In genomic region chr4:4374388-4375098, GRCh38 we compare ENCODE assay signal across 28 cellular contexts. TPM values are rescaled to one million over a fixed set of nuclear protein-coding genes. Genes with fewer than 3 reads are reported as not detected.
DNase-seq lines count a peak whose midpoint lies in the region; ATAC-seq, FAIRE-seq and TF ChIP-seq lines count a peak whose summit lies in the region.
"Had no signal": no experiment of that assay in that cellular context is flagged by ENCODE, and none has a peak within 500 bp of the region (broad histone marks: within the 10 kb centered on the region; RNA-seq: fewer than 3 reads in every experiment).

No MANE protein-coding gene starts in this region.

- H3K4me3 Mint-ChIP-seq in activated naive CD4-positive, alpha-beta T cell treated with anti-CD3 and anti-CD28 coated beads for 36 hours, result no peak overlapping the region
- no peak overlapping the region for H3K4me3 Mint-ChIP-seq in activated naive CD4-positive, alpha-beta T cell treated with anti-CD3 and anti-CD28 coated beads, Interleukin-2, amount 10 ng/mL, durations not matched to agents 7 days and 5 days
- H3K4me3 Mint-ChIP-seq: CD14-positive monocyte; CD4-positive, alpha-beta memory T cell; CD4-positive, CD25-positive, alpha-beta regulatory T cell had no signal

- no peak for TF ChIP-seq EP300 in K562 (IDR thresholded peaks at IDR 0.05; ENCODE audit: low read length)

- no peaks in the 10 kb centered on the region for H3K27me3 Mint-ChIP-seq in activated naive CD4-positive, alpha-beta T cell treated with anti-CD3 and anti-CD28 coated beads for 36 hours (ENCODE audit: low read depth)
- H3K27me3 Mint-ChIP-seq in activated naive CD4-positive, alpha-beta T cell treated with anti-CD3 and anti-CD28 coated beads, Interleukin-2, amount 10 ng/mL, durations not matched to agents 7 days and 5 days, result peaks cover 32% of the 10 kb centered on the region
- H3K27me3 Mint-ChIP-seq: CD4-positive, CD25-positive, alpha-beta regulatory T cell had no signal

- peaks cover 6% of the 10 kb centered on the region for H3K9me3 Mint-ChIP-seq in activated naive CD4-positive, alpha-beta T cell treated with anti-CD3 and anti-CD28 coated beads for 36 hours
- H3K9me3 Mint-ChIP-seq in activated naive CD4-positive, alpha-beta T cell treated with anti-CD3 and anti-CD28 coated beads, Interleukin-2, amount 10 ng/mL, durations not matched to agents 7 days and 5 days, result peaks cover 1% of the 10 kb centered on the region

- no peak overlapping the region for H3K4me2 ChIP-seq in K562 (ENCODE audit: insufficient read depth, low read length)
- H3K4me2 ChIP-seq: BLaER1 had no signal

- no peaks in the 10 kb centered on the region for H3K9me1 ChIP-seq in K562 (ENCODE audit: control insufficient read depth, insufficient read depth, low read length)

- ATAC-seq in K562, result no peak
- ATAC-seq: GM12878 had no signal

- in situ Hi-C loops in K562 (cut with MboI), result no loop called here

- intact Hi-C loops in activated naive CD4-positive, alpha-beta T cell treated with anti-CD3 and anti-CD28 coated beads for 36 hours (cut with micrococcal nuclease), result no loop called here
- intact Hi-C loops in K562 (cut with micrococcal nuclease), result no loop called here
- intact Hi-C loops in posterior vena cava (cut with DNase I), result no loop called here
- intact Hi-C loops in tibial artery (cut with DNase I; ENCODE audit: low total_unique reads), result no loop called here

- no peaks in the 10 kb centered on the region for H3K4me1 Mint-ChIP-seq in activated naive CD4-positive, alpha-beta T cell treated with anti-CD3 and anti-CD28 coated beads for 36 hours (ENCODE audit: low read depth)
- H3K4me1 Mint-ChIP-seq in activated naive CD4-positive, alpha-beta T cell treated with anti-CD3 and anti-CD28 coated beads, Interleukin-2, amount 10 ng/mL, durations not matched to agents 7 days and 5 days, result no peaks in the 10 kb centered on the region
- H3K4me1 Mint-ChIP-seq: CD14-positive monocyte; CD4-positive, CD25-positive, alpha-beta regulatory T cell; CD8-positive, alpha-beta memory T cell had no signal

- H3K9me3 ChIP-seq in HEK293 (ENCODE audit: control insufficient read depth, insufficient read depth, low read depth, low read length), result no peaks in the 10 kb centered on the region
- no peaks in the 10 kb centered on the region for H3K9me3 ChIP-seq in K562 (replicated peaks; ENCODE audit: control insufficient read depth, insufficient read depth, low read depth, low read length)
- peaks cover 0 to 3% (median 0%) of the 10 kb centered on the region in 3 donors for H3K9me3 ChIP-seq in tibial artery
- H3K9me3 ChIP-seq: BE2C had no signal

- H2AFZ ChIP-seq in K562 (ENCODE audit: low read depth, low read length), result no peak overlapping the region

- H4K20me1 ChIP-seq in K562 (replicated peaks; ENCODE audit: control insufficient read depth, insufficient read depth, low read length), result 0 out of 2 replicates have a peak, but pooled peaks cover 4% of the 10 kb centered on the region
- H4K20me1 ChIP-seq: BLaER1 had no signal

- no peaks in the 10 kb centered on the region for H3K36me3 ChIP-seq in HEK293 (ENCODE audit: control insufficient read depth in 2 of 2, insufficient read depth in 1 of 2, low read length in 2 of 2)
- H3K36me3 ChIP-seq in K562 (ENCODE audit: control insufficient read depth, insufficient read depth, low read length), result no peaks in the 10 kb centered on the region
- H3K36me3 ChIP-seq in tibial artery, result no peaks in the 10 kb centered on the region
- H3K36me3 ChIP-seq: BE2C, BLaER1 had no signal

- TF ChIP-seq RAD21 in K562 (CRISPR knock-in tag; conservative IDR thresholded peaks at IDR 0.05 in 1 of 2, IDR thresholded peaks at IDR 0.05 in 1 of 2), result no peak

- H3K4me3 ChIP-seq in HEK293 (ENCODE audit: low read depth, low read length), result no peak overlapping the region
- no peak overlapping the region for H3K4me3 ChIP-seq in K562
- H3K4me3 ChIP-seq in tibial artery, result no peak overlapping the region
- H3K4me3 ChIP-seq: BLaER1, GM12878 had no signal

- H3K27me3 ChIP-seq in K562 (ENCODE audit: control insufficient read depth in 2 of 2, insufficient read depth in 2 of 2, low read length in 2 of 2), result peaks cover 29 to 78% of the 10 kb centered on the region in 2 experiments
- peaks cover 0 to 11% of the 10 kb centered on the region in 2 donors for H3K27me3 ChIP-seq in tibial artery
- H3K27me3 ChIP-seq: BE2C, BLaER1 had no signal

- TF ChIP-seq CTCF in HEK293 (tag by site-specific recombination; IDR thresholded peaks at IDR 0.05), result no peak
- TF ChIP-seq CTCF in K562 (IDR thresholded peaks at IDR 0.05 in 2 of 3, conservative IDR thresholded peaks at IDR 0.05 in 1 of 3; ENCODE audit: insufficient read depth in 2 of 3, low read depth in 1 of 3, low read length in 3 of 3), result no peak
- TF ChIP-seq CTCF in tibial artery (IDR thresholded peaks at IDR 0.05), result no peak

- H3K79me2 ChIP-seq in K562 (ENCODE audit: control insufficient read depth, insufficient read depth, low read length), result no peaks in the 10 kb centered on the region

- 0% methylated on average over 6 of the region's 6 CpGs for WGBS in K562 (ENCODE audit: insufficient coverage, low coverage, missing lambda C conversion rate)

- FAIRE-seq in K562 (lab: Jason Lieb, UNC), result no peak
- FAIRE-seq: A204.1, GM12878, GM12892, GM18507 had no signal

- H3K9ac ChIP-seq in K562 (ENCODE audit: insufficient read depth in 1 of 2, low read depth in 2 of 2, low read length in 2 of 2), result no peak overlapping the region
- H3K9ac ChIP-seq: BLaER1 had no signal

- CTCF ChIA-PET in activated naive CD4-positive, alpha-beta T cell treated with anti-CD3 and anti-CD28 coated beads for 36 hours (lab: Charles Lee), result no interaction called here
- CTCF ChIA-PET in activated naive CD4-positive, alpha-beta T cell treated with anti-CD3 and anti-CD28 coated beads, Interleukin-2, amount 10 ng/mL, durations not matched to agents 7 days and 5 days (lab: Charles Lee), result no interaction called here
- CTCF ChIA-PET in HEK293 (lab: Yijun Ruan, JAX), result interaction anchor here (0.6 to 1.9 kb wide), 2 partner anchors 10 to 1960 kb away, joined by 3 to 9 read pairs; no protein-coding TSS in a partner anchor
- CTCF ChIA-PET in K562 (lab: Yijun Ruan, JAX; ENCODE audit: low intra/inter-chr PET ratio), result no interaction called here

- H3K27ac Mint-ChIP-seq in activated naive CD4-positive, alpha-beta T cell treated with anti-CD3 and anti-CD28 coated beads for 36 hours, result peak overlapping the region; percentile 25
- H3K27ac Mint-ChIP-seq in activated naive CD4-positive, alpha-beta T cell treated with anti-CD3 and anti-CD28 coated beads, Interleukin-2, amount 10 ng/mL, durations not matched to agents 7 days and 5 days, result no peak overlapping the region
- H3K27ac Mint-ChIP-seq: CD14-positive monocyte; CD4-positive, alpha-beta memory T cell; CD4-positive, CD25-positive, alpha-beta regulatory T cell had no signal

- no peak for DNase-seq in activated naive CD4-positive, alpha-beta T cell treated with anti-CD3 and anti-CD28 coated beads for 36 hours
- DNase-seq in activated naive CD4-positive, alpha-beta T cell treated with anti-CD3 and anti-CD28 coated beads, Interleukin-2, amount 10 ng/mL, durations not matched to agents 7 days and 5 days, result no peak
- DNase-seq in K562 (ENCODE audit: extremely low read depth in 1 of 4, low spot score in 3 of 4), result no peak
- peak; percentile 34 for DNase-seq in posterior vena cava (ENCODE audit: low spot score)
- no peak for DNase-seq in NCI-H510A treated with DMSO at 0.1 percent for 48 hours (lab: John Stamatoyannopoulos, UW)
- no peak for DNase-seq in tibial artery
- DNase-seq: 8988T; ACHN; BE2C; C1 segment of cervical spinal cord; CD4-positive, alpha-beta memory T cell; CD4-positive, CD25-positive, alpha-beta regulatory T cell; CD8-positive, alpha-beta memory T cell; COR-L47; DMS 273 treated with DMSO at 0.1 percent for 48 hours; DMS153; DMS53; DMS79; DND-41; EL; GDM1 had no signal

- no peak overlapping the region for H3K27ac ChIP-seq in HEK293 (ENCODE audit: extremely low read depth, low read depth, low read length)
- no peak overlapping the region for H3K27ac ChIP-seq in K562 (ENCODE audit: extremely low read depth, low read depth, low read length)
- H3K27ac ChIP-seq in tibial artery, result no peak overlapping the region
- H3K27ac ChIP-seq: BLaER1 had no signal

- no peaks in the 10 kb centered on the region for H3K4me1 ChIP-seq in HEK293 (ENCODE audit: control insufficient read depth, insufficient read depth, low read length)
- H3K4me1 ChIP-seq in K562 (replicated peaks in 1 of 2; ENCODE audit: control insufficient read depth in 2 of 2, insufficient read depth in 2 of 2, low read length in 2 of 2), result no peaks in the 10 kb centered on the region; a peak in 1 of 5 replicates
- H3K4me1 ChIP-seq in tibial artery, result no peaks in the 10 kb centered on the region
- H3K4me1 ChIP-seq: BE2C, BLaER1 had no signal

- TF ChIP-seq POLR2A in K562 (conservative IDR thresholded peaks at IDR 0.05), result no peak

- POLR2A ChIA-PET in HEK293 (lab: Yijun Ruan, JAX) (no interaction called here), K562 (lab: Yijun Ruan, JAX) (no interaction called here)

- no peaks in the 10 kb centered on the region for H3K36me3 Mint-ChIP-seq in activated naive CD4-positive, alpha-beta T cell treated with anti-CD3 and anti-CD28 coated beads for 36 hours (ENCODE audit: low read depth)
- no peaks in the 10 kb centered on the region for H3K36me3 Mint-ChIP-seq in activated naive CD4-positive, alpha-beta T cell treated with anti-CD3 and anti-CD28 coated beads, Interleukin-2, amount 10 ng/mL, durations not matched to agents 7 days and 5 days
- H3K36me3 Mint-ChIP-seq: CD14-positive monocyte; CD4-positive, alpha-beta memory T cell; CD4-positive, CD25-positive, alpha-beta regulatory T cell had no signal

- no TSS peak for BruUV-seq in K562 (replicated peaks; lab: Mats Ljungman, UMichigan)

RNA-seq across cellular contexts. Expression of gene NSG1, which starts 12.4 kb away (rescaled TPM):
- 1 to 10 TPM; 1.9 to 2.1 TPM for total RNA-seq in activated naive CD4-positive, alpha-beta T cell treated with anti-CD3 and anti-CD28 coated beads for 36 hours
- total RNA-seq in K562 (2011; cell fraction: chromatin; rRNA removed; ENCODE audit: low replicate concordance), result not detected in 2 replicates
- total RNA-seq in K562 (2011; cell fraction: nucleolus; rRNA removed), result not detected in 2 replicates
- not detected in 2 replicates for total RNA-seq in K562 (2011; cell fraction: nucleoplasm; rRNA removed)
- total RNA-seq in K562 (2014; rRNA removed), result not detected in 2 replicates
- not detected in 2 replicates for total RNA-seq in K562 (2014; rRNA removed; fragmentation: Illumina TruSeq; extraction: Trizol)
- total RNA-seq in K562 (2015; rRNA removed; fragmentation: Illumina TruSeq; extraction: Trizol), result not detected in 2 replicates
- total RNA-seq in K562 (2021), result not detected in 2 replicates
- not detected in 2 replicates for polyA plus RNA-seq in K562 (2011; rRNA removed)
- not detected in 2 replicates for polyA plus RNA-seq in K562 (2011; cell fraction: cytosol; rRNA removed)
- 0.04 TPM in 1 of 2 replicates, not detected in the other for polyA plus RNA-seq in K562 (2011; cell fraction: nucleus; rRNA removed)
- polyA plus RNA-seq in K562 (2012), result 0.10 TPM in 1 of 2 replicates, not detected in the other
- polyA plus RNA-seq in K562 (2014; fragmentation: Illumina TruSeq; extraction: Trizol), result not detected in 2 replicates
- polyA plus RNA-seq in K562 (2014; fragmentation: Nextera tagmentation; extraction: Ambion mirVana), result not detected
- not detected in 2 replicates for polyA plus RNA-seq in K562 (2014; rRNA removed)
- polyA minus RNA-seq in K562 (2011; rRNA and poly(A)+ RNA removed), result not detected in 2 replicates
- not detected in 2 replicates for polyA minus RNA-seq in K562 (2011; cell fraction: cytosol; rRNA and poly(A)+ RNA removed)
- polyA minus RNA-seq in K562 (2011; cell fraction: nucleus; rRNA and poly(A)+ RNA removed), result not detected in 2 replicates
- under 1 TPM; 0.42 to 0.57 TPM for total RNA-seq in posterior vena cava
